1 cellular context compared by ENCODE assay signal in genomic region chr1:204465469-204466415, GRCh38.
TF ChIP-seq lines count a peak whose summit lies in the region.

No MANE protein-coding gene starts in this region.

TF ChIP-seq in K562, 482 proteins besides CTCF, POLR2A, EP300 and RAD21 (continued from another document):
- TF ChIP-seq NFXL1 (CRISPR knock-in tag; IDR thresholded peaks at IDR 0.05): 0 out of 2 replicates have a peak, but pooled peaks have one; percentile 16
- TF ChIP-seq TEAD1 (CRISPR knock-in tag; IDR thresholded peaks at IDR 0.05): peak; percentile 49 to 87; a peak in 3 of 4 replicates
- TF ChIP-seq EHMT2 (IDR thresholded peaks at IDR 0.05): peak; percentile 42; the same call in 1 of the 2 replicates
- no peak for TF ChIP-seq HMGXB4 (CRISPR knock-in tag; IDR thresholded peaks at IDR 0.05)
- TF ChIP-seq ZBTB17 (CRISPR knock-in tag; IDR thresholded peaks at IDR 0.05): peak; percentile 58
- TF ChIP-seq HIVEP1 (CRISPR knock-in tag; IDR thresholded peaks at IDR 0.05): 0 out of 2 replicates have a peak, but pooled peaks have one; percentile 77
- TF ChIP-seq SPI1 (IDR thresholded peaks at IDR 0.05; ENCODE audit: borderline replicate concordance, low read depth, low read length): peak; percentile 58; the same call in 1 of the 2 replicates
- peak; percentile 90 for TF ChIP-seq L3MBTL2 (IDR thresholded peaks at IDR 0.05)
- TF ChIP-seq ZNF639 (CRISPR knock-in tag; conservative IDR thresholded peaks at IDR 0.05 in 1 of 2, IDR thresholded peaks at IDR 0.05 in 1 of 2): peak in 1 of 2 experiments; percentile 72; a peak in 2 of 4 replicates
- 0 out of 2 replicates have a peak, but pooled peaks have one; percentile 39 for TF ChIP-seq CBX1 (IDR thresholded peaks at IDR 0.05; ENCODE audit: low read depth)
- 0 out of 2 replicates have a peak, but pooled peaks have one; percentile 56 for TF ChIP-seq ZNF57 (CRISPR knock-in tag; IDR thresholded peaks at IDR 0.05)
- TF ChIP-seq, protein P1, sequence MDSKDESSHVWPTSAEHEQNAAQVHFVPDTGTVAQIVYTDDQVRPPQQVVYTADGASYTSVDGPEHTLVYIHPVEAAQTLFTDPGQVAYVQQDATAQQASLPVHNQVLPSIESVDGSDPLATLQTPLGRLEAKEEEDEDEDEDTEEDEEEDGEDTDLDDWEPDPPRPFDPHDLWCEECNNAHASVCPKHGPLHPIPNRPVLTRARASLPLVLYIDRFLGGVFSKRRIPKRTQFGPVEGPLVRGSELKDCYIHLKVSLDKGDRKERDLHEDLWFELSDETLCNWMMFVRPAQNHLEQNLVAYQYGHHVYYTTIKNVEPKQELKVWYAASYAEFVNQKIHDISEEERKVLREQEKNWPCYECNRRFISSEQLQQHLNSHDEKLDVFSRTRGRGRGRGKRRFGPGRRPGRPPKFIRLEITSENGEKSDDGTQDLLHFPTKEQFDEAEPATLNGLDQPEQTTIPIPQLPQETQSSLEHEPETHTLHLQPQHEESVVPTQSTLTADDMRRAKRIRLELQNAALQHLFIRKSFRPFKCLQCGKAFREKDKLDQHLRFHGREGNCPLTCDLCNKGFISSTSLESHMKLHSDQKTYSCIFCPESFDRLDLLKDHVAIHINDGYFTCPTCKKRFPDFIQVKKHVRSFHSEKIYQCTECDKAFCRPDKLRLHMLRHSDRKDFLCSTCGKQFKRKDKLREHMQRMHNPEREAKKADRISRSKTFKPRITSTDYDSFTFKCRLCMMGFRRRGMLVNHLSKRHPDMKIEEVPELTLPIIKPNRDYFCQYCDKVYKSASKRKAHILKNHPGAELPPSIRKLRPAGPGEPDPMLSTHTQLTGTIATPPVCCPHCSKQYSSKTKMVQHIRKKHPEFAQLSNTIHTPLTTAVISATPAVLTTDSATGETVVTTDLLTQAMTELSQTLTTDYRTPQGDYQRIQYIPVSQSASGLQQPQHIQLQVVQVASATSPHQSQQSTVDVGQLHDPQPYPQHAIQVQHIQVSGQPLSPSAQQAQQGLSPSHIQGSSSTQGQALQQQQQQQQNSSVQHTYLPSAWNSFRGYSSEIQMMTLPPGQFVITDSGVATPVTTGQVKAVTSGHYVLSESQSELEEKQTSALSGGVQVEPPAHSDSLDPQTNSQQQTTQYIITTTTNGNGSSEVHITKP (IDR thresholded peaks at IDR 0.05; ENCODE audit: partially characterized antibody): peak; percentile 78
